ENCODE assay signal across 1 cellular context in genomic region chr3:56556908-56557814, GRCh38.
TF ChIP-seq lines count a peak whose summit lies in the region.

Gene CCDC66 (plus strand): TSS chr3:56557175. CDS start chr3:56557243, 68 bp downstream.

TF ChIP-seq in A549, 52 proteins besides CTCF, POLR2A, EP300 and RAD21 (continued from another document):
- TF ChIP-seq REST (IDR thresholded peaks at IDR 0.05) = no peak
